Comparison of ENCODE assay signal across 10 cellular contexts in the genomic region with DNA sequence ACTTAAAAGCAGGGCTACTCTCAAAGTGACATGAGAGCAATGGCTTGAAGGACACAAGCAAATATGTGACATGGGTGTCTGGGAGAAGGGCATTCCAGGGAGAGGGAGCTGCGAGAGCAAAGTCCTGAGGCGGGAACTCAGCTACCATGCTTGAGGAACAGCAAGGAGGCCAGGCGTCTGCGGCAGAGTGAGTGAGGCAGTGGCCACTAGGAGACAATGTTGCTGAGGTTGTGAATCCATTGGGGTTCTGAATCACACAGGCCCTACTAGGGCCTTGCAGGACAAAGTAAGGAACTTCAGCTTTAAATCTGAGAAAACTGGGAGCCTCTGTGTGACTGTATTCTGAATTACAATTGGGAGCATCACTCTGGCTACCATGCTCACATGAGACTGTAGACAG.
DNase-seq lines count a peak whose midpoint lies in the region; ATAC-seq and TF ChIP-seq lines count a peak whose summit lies in the region.
"Had no signal": no experiment of that assay in that cellular context is flagged by ENCODE, and none has a peak within 500 bp of the region (broad histone marks: within the 10 kb centered on the region; RNA-seq: fewer than 3 reads in every experiment).

No MANE protein-coding gene starts in this region.

- H2AK5ac ChIP-seq in IMR-90 (ENCODE audit: low read depth, low read length), result peak overlapping the region; percentile 61

- BruUV-seq in IMR-90 (replicated peaks; lab: Mats Ljungman, UMichigan), result no TSS peak

- H2BK5ac ChIP-seq in IMR-90 (ENCODE audit: low read depth, low read length, poor library complexity, severe bottlenecking), result no peak overlapping the region

- CTCF ChIA-PET in IMR-90 (lab: Yijun Ruan, JAX), result no interaction called here

- H4K8ac ChIP-seq in IMR-90 (ENCODE audit: low read depth in 2 of 2, low read length in 2 of 2), result no peak overlapping the region; a peak in 1 of 4 replicates

- no peak overlapping the region for H3K4me2 ChIP-seq in IMR-90 (ENCODE audit: low read depth, low read length)

- intact Hi-C loops in IMR-90 (cut with micrococcal nuclease), result no loop called here

- peak overlapping the region; percentile 18; the same call in 1 of the 2 replicates for H4K91ac ChIP-seq in IMR-90 (ENCODE audit: insufficient read depth, low read depth, low read length)

- H2AK9ac ChIP-seq in IMR-90 (replicated peaks; ENCODE audit: low read depth, low read length, poor library complexity), result no peak overlapping the region

- no peak overlapping the region for H3K9ac ChIP-seq in IMR-90 (ENCODE audit: low read depth, low read length)

- WGBS in IMR-90 (ENCODE audit: extremely low coverage in 2 of 2, insufficient read length in 1 of 2), 2 experiments, result 100% methylated on average over 2 of the region's 4 CpGs; no CpG with 5 or more reads in 1 of the 2 experiments

- peaks cover 5% of the 10 kb centered on the region for H3K4me1 ChIP-seq in IMR-90 (ENCODE audit: control insufficient read depth, insufficient read depth, low read length)
- no peaks in the 10 kb centered on the region for H3K4me1 ChIP-seq in effector memory CD4-positive, alpha-beta T cell (ENCODE audit: control insufficient read depth, insufficient read depth, low read length, poor library complexity, severe bottlenecking)
- H3K4me1 ChIP-seq: psoas muscle had no signal

- H3K18ac ChIP-seq in IMR-90 (ENCODE audit: low read depth, low read length), result no peak overlapping the region

- H3K9me3 Mint-ChIP-seq in osteocyte (ENCODE audit: unreplicated experiment), result no peaks in the 10 kb centered on the region

- H3K4me3 ChIP-seq in AG09309 (ENCODE audit: control insufficient read depth, low read depth, low read length) (no peak overlapping the region), IMR-90 (ENCODE audit: insufficient read depth, low read depth, low read length) (no peak overlapping the region), choroid plexus epithelial cell (ENCODE audit: low read depth, low read length) (no peak overlapping the region), kidney epithelial cell (ENCODE audit: low read depth, low read length) (no peak overlapping the region)
- H3K4me3 ChIP-seq in effector memory CD4-positive, alpha-beta T cell (ENCODE audit: insufficient read depth, low read depth, low read length, poor library complexity, severe bottlenecking), result no peak overlapping the region
- H3K4me3 ChIP-seq: psoas muscle had no signal

- H3K23ac ChIP-seq in IMR-90 (ENCODE audit: low read depth, low read length), result no peak overlapping the region

- no peaks in the 10 kb centered on the region for H3K27me3 Mint-ChIP-seq in osteocyte (ENCODE audit: unreplicated experiment)

- H3K36me3 Mint-ChIP-seq in osteocyte (ENCODE audit: unreplicated experiment), result no peaks in the 10 kb centered on the region

- no peak overlapping the region for H4K5ac ChIP-seq in IMR-90 (ENCODE audit: low read depth, low read length)

- H4K20me1 ChIP-seq in IMR-90 (ENCODE audit: insufficient read depth, low read length), result no peaks in the 10 kb centered on the region

- peak; percentile 20 for TF ChIP-seq CTCF in AG09309 (IDR thresholded peaks at IDR 0.05; ENCODE audit: control insufficient read depth, insufficient read depth, low read depth, low read length, missing control alignments)
- TF ChIP-seq CTCF in IMR-90 (conservative IDR thresholded peaks at IDR 0.05; ENCODE audit: low read depth, low read length), result 0 out of 2 replicates have a peak, but pooled peaks have one; percentile 22
- peak; percentile 56 for TF ChIP-seq CTCF in choroid plexus epithelial cell (conservative IDR thresholded peaks at IDR 0.05; ENCODE audit: low read depth, low read length)
- peak; percentile 11 for TF ChIP-seq CTCF in kidney epithelial cell (IDR thresholded peaks at IDR 0.05; ENCODE audit: insufficient read depth, low read length, poor library complexity, severe bottlenecking)
- TF ChIP-seq CTCF in osteocyte (IDR thresholded peaks at IDR 0.05), result no peak

- no peak for TF ChIP-seq RAD21 in IMR-90 (IDR thresholded peaks at IDR 0.05; ENCODE audit: low read length)

- POLR2A ChIA-PET in IMR-90 (lab: Charles Lee; ENCODE audit: unreplicated experiment), result no interaction called here

- DNase-seq in AG09309 (ENCODE audit: low read depth) (no peak), IMR-90 (no peak), choroid plexus epithelial cell (ENCODE audit: low read depth) (peak; percentile 46), kidney epithelial cell (ENCODE audit: low read depth) (no peak), NCI-H446 (lab: John Stamatoyannopoulos, UW) (no peak), osteocyte (ENCODE audit: extremely low spot score, unreplicated experiment) (no peak)
- no peak for DNase-seq in effector memory CD4-positive, alpha-beta T cell
- DNase-seq: activated CD4-positive, CD25-positive, alpha-beta regulatory T cell; psoas muscle had no signal

- H3K4ac ChIP-seq in IMR-90 (ENCODE audit: low read depth, low read length), result no peak overlapping the region

- 0 out of 3 replicates have a peak overlapping the region, but pooled peaks have one; percentile 28 for H2BK15ac ChIP-seq in IMR-90 (ENCODE audit: low read depth, low read length)

- H3K27ac Mint-ChIP-seq in osteocyte (ENCODE audit: unreplicated experiment), result no peak overlapping the region

- peaks cover 0 to 11% of the 10 kb centered on the region in 2 experiments; a peak in 1 of 4 replicates for H3K79me1 ChIP-seq in IMR-90 (ENCODE audit: low read depth in 1 of 2, low read length in 2 of 2)

- H3K4me3 Mint-ChIP-seq in osteocyte (ENCODE audit: unreplicated experiment), result no peak overlapping the region

- TF ChIP-seq POLR2A in IMR-90 (IDR thresholded peaks at IDR 0.05; ENCODE audit: low read depth, low read length), result no peak

- no peaks in the 10 kb centered on the region for H3K36me3 ChIP-seq in IMR-90 (ENCODE audit: control insufficient read depth, insufficient read depth, low read length)
- H3K36me3 ChIP-seq in kidney epithelial cell (ENCODE audit: control insufficient read depth, insufficient read depth, low read length), result no peaks in the 10 kb centered on the region
- H3K36me3 ChIP-seq in effector memory CD4-positive, alpha-beta T cell (ENCODE audit: control insufficient read depth, insufficient read depth, low read length), result no peaks in the 10 kb centered on the region

- H2BK120ac ChIP-seq in IMR-90 (ENCODE audit: low read depth, low read length), result peak overlapping the region; percentile 26; the same call in 1 of the 2 replicates

- no peaks in the 10 kb centered on the region for H3K27me3 ChIP-seq in IMR-90 (ENCODE audit: control insufficient read depth, insufficient read depth, low read length)
- no peaks in the 10 kb centered on the region for H3K27me3 ChIP-seq in kidney epithelial cell (ENCODE audit: control insufficient read depth, insufficient read depth, low read length)
- H3K27me3 ChIP-seq in effector memory CD4-positive, alpha-beta T cell (replicated peaks; ENCODE audit: control insufficient read depth, insufficient read depth, low read length, poor library complexity, severe bottlenecking), result no peaks in the 10 kb centered on the region

- peaks cover 15% of the 10 kb centered on the region for H3K4me1 Mint-ChIP-seq in osteocyte (ENCODE audit: unreplicated experiment)

- H3K56ac ChIP-seq in IMR-90 (ENCODE audit: extremely low read depth, insufficient read depth, low read length), result no peak overlapping the region

- peak overlapping the region; percentile 38 for H2AFZ ChIP-seq in IMR-90 (replicated peaks; ENCODE audit: low read length, poor library complexity)

- peaks cover 7% of the 10 kb centered on the region for H3K9me1 ChIP-seq in IMR-90 (ENCODE audit: insufficient read depth, low read length)

- no peak overlapping the region for H3K27ac ChIP-seq in IMR-90 (ENCODE audit: insufficient read depth, low read length)
- no peak overlapping the region for H3K27ac ChIP-seq in effector memory CD4-positive, alpha-beta T cell (ENCODE audit: insufficient read depth, low read length, poor library complexity, severe bottlenecking)
- H3K27ac ChIP-seq: psoas muscle had no signal

- in situ Hi-C loops in IMR-90 (cut with MboI; ENCODE audit: low sequenced_read_pairs), result no loop called here

- dilution Hi-C loops in IMR-90 (cut with HindIII; ENCODE audit: low sequenced_read_pairs, unreplicated experiment), result no loop called here

- no peaks in the 10 kb centered on the region for H3K9me3 ChIP-seq in IMR-90 (ENCODE audit: control insufficient read depth, insufficient read depth, low read length)
- no peaks in the 10 kb centered on the region for H3K9me3 ChIP-seq in effector memory CD4-positive, alpha-beta T cell (ENCODE audit: control insufficient read depth, low read length)
- H3K9me3 ChIP-seq: psoas muscle had no signal

- H3K14ac ChIP-seq in IMR-90 (replicated peaks; ENCODE audit: low read depth, low read length), result no peak overlapping the region

- H2BK20ac ChIP-seq in IMR-90 (ENCODE audit: low read depth, low read length), result no peak overlapping the region; the same call in 1 of the 2 replicates

- ATAC-seq in IMR-90 (ENCODE audit: low read depth) (no peak), GM18858 (IDR thresholded peaks at IDR 0.05; ENCODE audit: unreplicated experiment) (no peak)
- ATAC-seq: psoas muscle had no signal

TF ChIP-seq in IMR-90, 13 proteins besides CTCF, POLR2A, EP300 and RAD21:
- TF ChIP-seq NFE2L2 (IDR thresholded peaks at IDR 0.05; ENCODE audit: low read depth, low read length) (no peak), SMC3 (IDR thresholded peaks at IDR 0.05; ENCODE audit: low read depth, low read length) (no peak; the same call in 1 of the 2 replicates), BHLHE40 (IDR thresholded peaks at IDR 0.05; ENCODE audit: low read depth, low read length) (no peak)
- TF ChIP-seq, protein P1, sequence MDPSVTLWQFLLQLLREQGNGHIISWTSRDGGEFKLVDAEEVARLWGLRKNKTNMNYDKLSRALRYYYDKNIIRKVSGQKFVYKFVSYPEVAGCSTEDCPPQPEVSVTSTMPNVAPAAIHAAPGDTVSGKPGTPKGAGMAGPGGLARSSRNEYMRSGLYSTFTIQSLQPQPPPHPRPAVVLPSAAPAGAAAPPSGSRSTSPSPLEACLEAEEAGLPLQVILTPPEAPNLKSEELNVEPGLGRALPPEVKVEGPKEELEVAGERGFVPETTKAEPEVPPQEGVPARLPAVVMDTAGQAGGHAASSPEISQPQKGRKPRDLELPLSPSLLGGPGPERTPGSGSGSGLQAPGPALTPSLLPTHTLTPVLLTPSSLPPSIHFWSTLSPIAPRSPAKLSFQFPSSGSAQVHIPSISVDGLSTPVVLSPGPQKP (IDR thresholded peaks at IDR 0.05; ENCODE audit: borderline replicate concordance, low read depth, low read length), result no peak
- TF ChIP-seq, protein P2, sequence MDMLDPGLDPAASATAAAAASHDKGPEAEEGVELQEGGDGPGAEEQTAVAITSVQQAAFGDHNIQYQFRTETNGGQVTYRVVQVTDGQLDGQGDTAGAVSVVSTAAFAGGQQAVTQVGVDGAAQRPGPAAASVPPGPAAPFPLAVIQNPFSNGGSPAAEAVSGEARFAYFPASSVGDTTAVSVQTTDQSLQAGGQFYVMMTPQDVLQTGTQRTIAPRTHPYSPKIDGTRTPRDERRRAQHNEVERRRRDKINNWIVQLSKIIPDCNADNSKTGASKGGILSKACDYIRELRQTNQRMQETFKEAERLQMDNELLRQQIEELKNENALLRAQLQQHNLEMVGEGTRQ (IDR thresholded peaks at IDR 0.05; ENCODE audit: low read depth, low read length), result no peak
